In the genomic region with DNA sequence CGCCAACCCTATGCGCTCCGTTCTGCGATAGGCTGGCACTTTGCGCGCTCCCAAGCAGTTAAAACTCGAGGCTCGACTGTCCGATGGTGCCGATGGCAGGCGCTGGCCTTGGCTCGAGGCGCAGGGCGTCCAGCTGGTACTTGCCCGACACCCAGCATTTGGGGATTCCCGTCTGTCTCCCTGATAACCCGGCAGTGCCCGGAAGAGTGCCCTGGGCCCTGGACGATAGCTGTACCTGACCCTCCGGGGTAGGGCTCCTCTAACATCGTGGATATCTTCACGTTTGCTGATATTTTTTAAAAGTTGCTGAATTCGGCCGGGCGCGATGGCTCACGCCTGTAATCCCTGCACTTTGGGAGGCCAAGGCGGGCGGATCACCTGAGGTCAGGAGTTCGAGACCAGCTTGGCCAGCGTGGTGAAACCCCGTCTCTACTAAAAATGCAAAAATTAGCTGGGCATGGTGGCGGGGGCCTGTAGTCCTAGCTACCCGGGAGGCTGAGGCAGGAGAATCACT, we compare ENCODE assay signal across 1 cellular context.
TF ChIP-seq lines count a peak whose summit lies in the region.

No MANE protein-coding gene starts in this region.

TF ChIP-seq in H1, 55 proteins besides CTCF, POLR2A, EP300 and RAD21:
- TF ChIP-seq NRF1 (IDR thresholded peaks at IDR 0.05; ENCODE audit: low read depth, low read length), result no peak
- TF ChIP-seq CBX8 (IDR thresholded peaks at IDR 0.05; ENCODE audit: borderline replicate concordance, low read depth, low read length), result no peak
- TF ChIP-seq CREB1 (IDR thresholded peaks at IDR 0.05), result no peak
- TF ChIP-seq SIX5 (IDR thresholded peaks at IDR 0.05; ENCODE audit: low read depth, low read length), result no peak
- no peak for TF ChIP-seq HDAC2 (IDR thresholded peaks at IDR 0.05; ENCODE audit: borderline replicate concordance in 1 of 2, low read depth in 2 of 2, low read length in 2 of 2)
- TF ChIP-seq, protein P1, sequence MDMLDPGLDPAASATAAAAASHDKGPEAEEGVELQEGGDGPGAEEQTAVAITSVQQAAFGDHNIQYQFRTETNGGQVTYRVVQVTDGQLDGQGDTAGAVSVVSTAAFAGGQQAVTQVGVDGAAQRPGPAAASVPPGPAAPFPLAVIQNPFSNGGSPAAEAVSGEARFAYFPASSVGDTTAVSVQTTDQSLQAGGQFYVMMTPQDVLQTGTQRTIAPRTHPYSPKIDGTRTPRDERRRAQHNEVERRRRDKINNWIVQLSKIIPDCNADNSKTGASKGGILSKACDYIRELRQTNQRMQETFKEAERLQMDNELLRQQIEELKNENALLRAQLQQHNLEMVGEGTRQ (IDR thresholded peaks at IDR 0.05; ENCODE audit: low read length), result no peak
- TF ChIP-seq, protein P2, sequence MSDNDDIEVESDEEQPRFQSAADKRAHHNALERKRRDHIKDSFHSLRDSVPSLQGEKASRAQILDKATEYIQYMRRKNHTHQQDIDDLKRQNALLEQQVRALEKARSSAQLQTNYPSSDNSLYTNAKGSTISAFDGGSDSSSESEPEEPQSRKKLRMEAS (IDR thresholded peaks at IDR 0.05), result no peak
- TF ChIP-seq EZH2 (IDR thresholded peaks at IDR 0.05; ENCODE audit: low read depth, low read length, severe bottlenecking), result no peak
- no peak for TF ChIP-seq RFX5 (IDR thresholded peaks at IDR 0.05; ENCODE audit: borderline replicate concordance, low read depth, low read length)
- no peak for TF ChIP-seq CHD1 (IDR thresholded peaks at IDR 0.05; ENCODE audit: low read depth, low read length)
- no peak for TF ChIP-seq POLR2AphosphoS5 (IDR thresholded peaks at IDR 0.05; ENCODE audit: low read depth, low read length)
- no peak for TF ChIP-seq KDM1A (IDR thresholded peaks at IDR 0.05; ENCODE audit: borderline replicate concordance, low read length)
- TF ChIP-seq HDAC6 (IDR thresholded peaks at IDR 0.05; ENCODE audit: low read depth, low read length), result no peak
